1 cellular context compared by ENCODE assay signal in the genomic region with DNA sequence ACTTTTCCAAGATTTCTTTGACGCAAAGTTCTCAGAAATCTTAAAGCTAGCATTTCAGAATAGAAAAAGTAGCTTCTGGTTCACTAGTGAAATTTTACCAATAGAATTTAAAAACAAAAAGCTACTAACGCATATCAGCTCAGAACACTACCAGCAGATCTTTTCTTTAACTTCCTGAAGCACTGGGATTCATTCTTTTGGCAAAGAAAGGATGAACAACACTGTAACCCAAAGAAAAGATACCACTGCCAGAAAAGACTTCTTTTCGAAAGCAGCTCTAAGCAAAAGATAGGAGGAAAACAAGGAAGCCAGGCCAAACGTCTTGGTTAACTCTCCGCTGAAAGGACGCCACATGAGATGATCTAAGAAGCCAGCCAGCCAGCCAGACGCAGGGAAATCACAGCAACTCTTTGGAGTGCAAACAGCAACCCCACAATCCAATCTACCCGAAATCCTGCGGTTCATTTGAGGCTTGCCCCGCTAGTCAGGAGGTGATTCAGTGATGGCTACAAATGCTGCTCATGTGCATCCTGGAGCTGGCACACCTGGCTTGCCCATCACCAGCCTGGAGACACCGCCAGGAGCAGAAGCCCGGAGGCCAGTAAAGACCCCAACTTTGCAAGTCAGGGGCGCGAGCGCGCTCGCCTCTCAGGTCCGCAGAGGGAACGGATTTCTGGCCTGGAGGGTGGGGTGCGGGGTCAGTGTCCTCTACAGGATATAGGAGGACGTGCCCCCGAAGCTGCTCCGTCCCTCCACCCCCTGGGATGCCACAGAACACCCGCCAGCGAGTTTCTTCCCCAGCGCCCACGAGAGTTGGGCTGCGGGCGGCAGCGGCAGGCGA.
A peak's percentile ranks its signal among the peaks of the same experiment; 100 is the strongest.
TF ChIP-seq lines count a peak whose summit lies in the region.

No MANE protein-coding gene starts in this region.

TF ChIP-seq in HEK293, 187 proteins besides CTCF, POLR2A, EP300 and RAD21 (continued from another document and continues in another):
- TF ChIP-seq, protein P1, sequence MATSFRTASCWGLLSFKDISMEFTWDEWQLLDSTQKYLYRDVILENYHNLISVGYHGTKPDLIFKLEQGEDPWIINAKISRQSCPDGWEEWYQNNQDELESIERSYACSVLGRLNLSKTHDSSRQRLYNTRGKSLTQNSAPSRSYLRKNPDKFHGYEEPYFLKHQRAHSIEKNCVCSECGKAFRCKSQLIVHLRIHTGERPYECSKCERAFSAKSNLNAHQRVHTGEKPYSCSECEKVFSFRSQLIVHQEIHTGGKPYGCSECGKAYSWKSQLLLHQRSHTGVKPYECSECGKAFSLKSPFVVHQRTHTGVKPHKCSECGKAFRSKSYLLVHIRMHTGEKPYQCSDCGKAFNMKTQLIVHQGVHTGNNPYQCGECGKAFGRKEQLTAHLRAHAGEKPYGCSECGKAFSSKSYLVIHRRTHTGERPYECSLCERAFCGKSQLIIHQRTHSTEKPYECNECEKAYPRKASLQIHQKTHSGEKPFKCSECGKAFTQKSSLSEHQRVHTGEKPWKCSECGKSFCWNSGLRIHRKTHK (tag by site-specific recombination; IDR thresholded peaks at IDR 0.05) = no peak
- TF ChIP-seq ZNF585B (tag by site-specific recombination; IDR thresholded peaks at IDR 0.05) = no peak
- no peak for TF ChIP-seq SP2 (tag by site-specific recombination; IDR thresholded peaks at IDR 0.05)
- peak; percentile 29 for TF ChIP-seq ZNF394 (tag by site-specific recombination; IDR thresholded peaks at IDR 0.05; ENCODE audit: borderline replicate concordance)
- no peak for TF ChIP-seq ZNF2 (tag by site-specific recombination; IDR thresholded peaks at IDR 0.05)
- TF ChIP-seq MEIS1 (CRISPR knock-in tag; IDR thresholded peaks at IDR 0.05; ENCODE audit: borderline replicate concordance) = no peak
- no peak for TF ChIP-seq EGR2 (tag by site-specific recombination; IDR thresholded peaks at IDR 0.05; ENCODE audit: low read depth)
- no peak for TF ChIP-seq YY2 (tag by site-specific recombination; IDR thresholded peaks at IDR 0.05)
- TF ChIP-seq ZNF660 (tag by site-specific recombination; IDR thresholded peaks at IDR 0.05) = no peak
- peak; percentile 2; the same call in 1 of the 2 replicates for TF ChIP-seq ZNF677 (tag by site-specific recombination; IDR thresholded peaks at IDR 0.05)
- TF ChIP-seq TRIM28 (IDR thresholded peaks at IDR 0.05; ENCODE audit: borderline replicate concordance, low read length) = peak; percentile 46; the same call in 1 of the 2 replicates
- TF ChIP-seq, protein P2, sequence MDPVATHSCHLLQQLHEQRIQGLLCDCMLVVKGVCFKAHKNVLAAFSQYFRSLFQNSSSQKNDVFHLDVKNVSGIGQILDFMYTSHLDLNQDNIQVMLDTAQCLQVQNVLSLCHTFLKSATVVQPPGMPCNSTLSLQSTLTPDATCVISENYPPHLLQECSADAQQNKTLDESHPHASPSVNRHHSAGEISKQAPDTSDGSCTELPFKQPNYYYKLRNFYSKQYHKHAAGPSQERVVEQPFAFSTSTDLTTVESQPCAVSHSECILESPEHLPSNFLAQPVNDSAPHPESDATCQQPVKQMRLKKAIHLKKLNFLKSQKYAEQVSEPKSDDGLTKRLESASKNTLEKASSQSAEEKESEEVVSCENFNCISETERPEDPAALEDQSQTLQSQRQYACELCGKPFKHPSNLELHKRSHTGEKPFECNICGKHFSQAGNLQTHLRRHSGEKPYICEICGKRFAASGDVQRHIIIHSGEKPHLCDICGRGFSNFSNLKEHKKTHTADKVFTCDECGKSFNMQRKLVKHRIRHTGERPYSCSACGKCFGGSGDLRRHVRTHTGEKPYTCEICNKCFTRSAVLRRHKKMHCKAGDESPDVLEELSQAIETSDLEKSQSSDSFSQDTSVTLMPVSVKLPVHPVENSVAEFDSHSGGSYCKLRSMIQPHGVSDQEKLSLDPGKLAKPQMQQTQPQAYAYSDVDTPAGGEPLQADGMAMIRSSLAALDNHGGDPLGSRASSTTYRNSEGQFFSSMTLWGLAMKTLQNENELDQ (tag by site-specific recombination; IDR thresholded peaks at IDR 0.05; ENCODE audit: low read depth) = no peak
- TF ChIP-seq ZIC2 (tag by site-specific recombination; IDR thresholded peaks at IDR 0.05) = no peak
- TF ChIP-seq, protein P3, sequence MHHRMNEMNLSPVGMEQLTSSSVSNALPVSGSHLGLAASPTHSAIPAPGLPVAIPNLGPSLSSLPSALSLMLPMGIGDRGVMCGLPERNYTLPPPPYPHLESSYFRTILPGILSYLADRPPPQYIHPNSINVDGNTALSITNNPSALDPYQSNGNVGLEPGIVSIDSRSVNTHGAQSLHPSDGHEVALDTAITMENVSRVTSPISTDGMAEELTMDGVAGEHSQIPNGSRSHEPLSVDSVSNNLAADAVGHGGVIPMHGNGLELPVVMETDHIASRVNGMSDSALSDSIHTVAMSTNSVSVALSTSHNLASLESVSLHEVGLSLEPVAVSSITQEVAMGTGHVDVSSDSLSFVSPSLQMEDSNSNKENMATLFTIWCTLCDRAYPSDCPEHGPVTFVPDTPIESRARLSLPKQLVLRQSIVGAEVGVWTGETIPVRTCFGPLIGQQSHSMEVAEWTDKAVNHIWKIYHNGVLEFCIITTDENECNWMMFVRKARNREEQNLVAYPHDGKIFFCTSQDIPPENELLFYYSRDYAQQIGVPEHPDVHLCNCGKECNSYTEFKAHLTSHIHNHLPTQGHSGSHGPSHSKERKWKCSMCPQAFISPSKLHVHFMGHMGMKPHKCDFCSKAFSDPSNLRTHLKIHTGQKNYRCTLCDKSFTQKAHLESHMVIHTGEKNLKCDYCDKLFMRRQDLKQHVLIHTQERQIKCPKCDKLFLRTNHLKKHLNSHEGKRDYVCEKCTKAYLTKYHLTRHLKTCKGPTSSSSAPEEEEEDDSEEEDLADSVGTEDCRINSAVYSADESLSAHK (tag by site-specific recombination; IDR thresholded peaks at IDR 0.05) = no peak
- no peak for TF ChIP-seq ZNF571 (tag by site-specific recombination; IDR thresholded peaks at IDR 0.05)
- TF ChIP-seq ZNF426 (tag by site-specific recombination; IDR thresholded peaks at IDR 0.05) = no peak
- TF ChIP-seq ZBTB17 (tag by site-specific recombination; IDR thresholded peaks at IDR 0.05) = peak; percentile 62
- no peak for TF ChIP-seq ZNF23 (tag by site-specific recombination; IDR thresholded peaks at IDR 0.05; ENCODE audit: borderline replicate concordance)
- TF ChIP-seq SCRT1 (tag by site-specific recombination; IDR thresholded peaks at IDR 0.05; ENCODE audit: borderline replicate concordance) = no peak
- no peak for TF ChIP-seq ZNF670 (tag by site-specific recombination; IDR thresholded peaks at IDR 0.05; ENCODE audit: low read depth)
- no peak for TF ChIP-seq GLI4 (tag by site-specific recombination; IDR thresholded peaks at IDR 0.05)
- TF ChIP-seq, protein P4, sequence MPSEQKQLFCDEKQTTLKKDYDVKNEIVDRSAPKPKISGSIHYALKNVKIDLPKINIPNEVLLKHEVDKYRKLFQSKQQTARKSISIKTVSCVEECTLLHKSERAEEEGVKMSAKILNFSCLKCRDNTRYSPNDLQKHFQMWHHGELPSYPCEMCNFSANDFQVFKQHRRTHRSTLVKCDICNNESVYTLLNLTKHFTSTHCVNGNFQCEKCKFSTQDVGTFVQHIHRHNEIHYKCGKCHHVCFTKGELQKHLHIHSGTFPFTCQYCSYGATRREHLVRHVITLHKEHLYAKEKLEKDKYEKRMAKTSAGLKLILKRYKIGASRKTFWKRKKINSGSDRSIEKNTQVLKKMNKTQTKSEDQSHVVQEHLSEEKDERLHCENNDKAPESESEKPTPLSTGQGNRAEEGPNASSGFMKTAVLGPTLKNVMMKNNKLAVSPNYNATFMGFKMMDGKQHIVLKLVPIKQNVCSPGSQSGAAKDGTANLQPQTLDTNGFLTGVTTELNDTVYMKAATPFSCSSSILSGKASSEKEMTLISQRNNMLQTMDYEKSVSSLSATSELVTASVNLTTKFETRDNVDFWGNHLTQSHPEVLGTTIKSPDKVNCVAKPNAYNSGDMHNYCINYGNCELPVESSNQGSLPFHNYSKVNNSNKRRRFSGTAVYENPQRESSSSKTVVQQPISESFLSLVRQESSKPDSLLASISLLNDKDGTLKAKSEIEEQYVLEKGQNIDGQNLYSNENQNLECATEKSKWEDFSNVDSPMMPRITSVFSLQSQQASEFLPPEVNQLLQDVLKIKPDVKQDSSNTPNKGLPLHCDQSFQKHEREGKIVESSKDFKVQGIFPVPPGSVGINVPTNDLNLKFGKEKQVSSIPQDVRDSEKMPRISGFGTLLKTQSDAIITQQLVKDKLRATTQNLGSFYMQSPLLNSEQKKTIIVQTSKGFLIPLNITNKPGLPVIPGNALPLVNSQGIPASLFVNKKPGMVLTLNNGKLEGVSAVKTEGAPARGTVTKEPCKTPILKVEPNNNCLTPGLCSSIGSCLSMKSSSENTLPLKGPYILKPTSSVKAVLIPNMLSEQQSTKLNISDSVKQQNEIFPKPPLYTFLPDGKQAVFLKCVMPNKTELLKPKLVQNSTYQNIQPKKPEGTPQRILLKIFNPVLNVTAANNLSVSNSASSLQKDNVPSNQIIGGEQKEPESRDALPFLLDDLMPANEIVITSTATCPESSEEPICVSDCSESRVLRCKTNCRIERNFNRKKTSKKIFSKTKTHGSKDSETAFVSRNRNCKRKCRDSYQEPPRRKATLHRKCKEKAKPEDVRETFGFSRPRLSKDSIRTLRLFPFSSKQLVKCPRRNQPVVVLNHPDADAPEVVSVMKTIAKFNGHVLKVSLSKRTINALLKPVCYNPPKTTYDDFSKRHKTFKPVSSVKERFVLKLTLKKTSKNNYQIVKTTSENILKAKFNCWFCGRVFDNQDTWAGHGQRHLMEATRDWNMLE (tag by site-specific recombination; conservative IDR thresholded peaks at IDR 0.05; ENCODE audit: low read depth) = no peak
- TF ChIP-seq, protein P5, sequence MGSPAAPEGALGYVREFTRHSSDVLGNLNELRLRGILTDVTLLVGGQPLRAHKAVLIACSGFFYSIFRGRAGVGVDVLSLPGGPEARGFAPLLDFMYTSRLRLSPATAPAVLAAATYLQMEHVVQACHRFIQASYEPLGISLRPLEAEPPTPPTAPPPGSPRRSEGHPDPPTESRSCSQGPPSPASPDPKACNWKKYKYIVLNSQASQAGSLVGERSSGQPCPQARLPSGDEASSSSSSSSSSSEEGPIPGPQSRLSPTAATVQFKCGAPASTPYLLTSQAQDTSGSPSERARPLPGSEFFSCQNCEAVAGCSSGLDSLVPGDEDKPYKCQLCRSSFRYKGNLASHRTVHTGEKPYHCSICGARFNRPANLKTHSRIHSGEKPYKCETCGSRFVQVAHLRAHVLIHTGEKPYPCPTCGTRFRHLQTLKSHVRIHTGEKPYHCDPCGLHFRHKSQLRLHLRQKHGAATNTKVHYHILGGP (tag by site-specific recombination; IDR thresholded peaks at IDR 0.05) = no peak
- TF ChIP-seq SP7 (tag by site-specific recombination; IDR thresholded peaks at IDR 0.05) = peak; percentile 56
- no peak for TF ChIP-seq ZNF785 (tag by site-specific recombination; IDR thresholded peaks at IDR 0.05)
- no peak for TF ChIP-seq ZNF423 (tag by site-specific recombination; IDR thresholded peaks at IDR 0.05)
- no peak for TF ChIP-seq BCL11A (tag by site-specific recombination; IDR thresholded peaks at IDR 0.05; ENCODE audit: low read depth)
- TF ChIP-seq ZNF404 (tag by site-specific recombination; IDR thresholded peaks at IDR 0.05) = no peak
- TF ChIP-seq, protein P6, sequence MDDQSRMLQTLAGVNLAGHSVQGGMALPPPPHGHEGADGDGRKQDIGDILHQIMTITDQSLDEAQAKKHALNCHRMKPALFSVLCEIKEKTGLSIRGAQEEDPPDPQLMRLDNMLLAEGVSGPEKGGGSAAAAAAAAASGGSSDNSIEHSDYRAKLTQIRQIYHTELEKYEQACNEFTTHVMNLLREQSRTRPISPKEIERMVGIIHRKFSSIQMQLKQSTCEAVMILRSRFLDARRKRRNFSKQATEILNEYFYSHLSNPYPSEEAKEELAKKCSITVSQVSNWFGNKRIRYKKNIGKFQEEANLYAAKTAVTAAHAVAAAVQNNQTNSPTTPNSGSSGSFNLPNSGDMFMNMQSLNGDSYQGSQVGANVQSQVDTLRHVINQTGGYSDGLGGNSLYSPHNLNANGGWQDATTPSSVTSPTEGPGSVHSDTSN (CRISPR knock-in tag; IDR thresholded peaks at IDR 0.05) = no peak
- TF ChIP-seq KLF10 (tag by site-specific recombination; IDR thresholded peaks at IDR 0.05) = no peak; the same call in 1 of the 2 replicates
- TF ChIP-seq ZNF169 (tag by site-specific recombination; IDR thresholded peaks at IDR 0.05) = no peak
- no peak for TF ChIP-seq ZNF521 (tag by site-specific recombination; IDR thresholded peaks at IDR 0.05)
- peak; percentile 39; the same call in 1 of the 2 replicates for TF ChIP-seq ZFP37 (tag by site-specific recombination; IDR thresholded peaks at IDR 0.05)
- 0 out of 2 replicates have a peak, but pooled peaks have one; percentile 16 for TF ChIP-seq ZNF549 (tag by site-specific recombination; IDR thresholded peaks at IDR 0.05)
- no peak for TF ChIP-seq ZNF324 (tag by site-specific recombination; IDR thresholded peaks at IDR 0.05)
- peak; percentile 46; the same call in 1 of the 2 replicates for TF ChIP-seq ZNF629 (tag by site-specific recombination; IDR thresholded peaks at IDR 0.05)
- TF ChIP-seq ZNF76 (tag by site-specific recombination; IDR thresholded peaks at IDR 0.05; ENCODE audit: borderline replicate concordance, low read depth) = peak; percentile 93
- no peak for TF ChIP-seq ZNF202 (tag by site-specific recombination; IDR thresholded peaks at IDR 0.05; ENCODE audit: borderline replicate concordance)
- TF ChIP-seq, protein P7, sequence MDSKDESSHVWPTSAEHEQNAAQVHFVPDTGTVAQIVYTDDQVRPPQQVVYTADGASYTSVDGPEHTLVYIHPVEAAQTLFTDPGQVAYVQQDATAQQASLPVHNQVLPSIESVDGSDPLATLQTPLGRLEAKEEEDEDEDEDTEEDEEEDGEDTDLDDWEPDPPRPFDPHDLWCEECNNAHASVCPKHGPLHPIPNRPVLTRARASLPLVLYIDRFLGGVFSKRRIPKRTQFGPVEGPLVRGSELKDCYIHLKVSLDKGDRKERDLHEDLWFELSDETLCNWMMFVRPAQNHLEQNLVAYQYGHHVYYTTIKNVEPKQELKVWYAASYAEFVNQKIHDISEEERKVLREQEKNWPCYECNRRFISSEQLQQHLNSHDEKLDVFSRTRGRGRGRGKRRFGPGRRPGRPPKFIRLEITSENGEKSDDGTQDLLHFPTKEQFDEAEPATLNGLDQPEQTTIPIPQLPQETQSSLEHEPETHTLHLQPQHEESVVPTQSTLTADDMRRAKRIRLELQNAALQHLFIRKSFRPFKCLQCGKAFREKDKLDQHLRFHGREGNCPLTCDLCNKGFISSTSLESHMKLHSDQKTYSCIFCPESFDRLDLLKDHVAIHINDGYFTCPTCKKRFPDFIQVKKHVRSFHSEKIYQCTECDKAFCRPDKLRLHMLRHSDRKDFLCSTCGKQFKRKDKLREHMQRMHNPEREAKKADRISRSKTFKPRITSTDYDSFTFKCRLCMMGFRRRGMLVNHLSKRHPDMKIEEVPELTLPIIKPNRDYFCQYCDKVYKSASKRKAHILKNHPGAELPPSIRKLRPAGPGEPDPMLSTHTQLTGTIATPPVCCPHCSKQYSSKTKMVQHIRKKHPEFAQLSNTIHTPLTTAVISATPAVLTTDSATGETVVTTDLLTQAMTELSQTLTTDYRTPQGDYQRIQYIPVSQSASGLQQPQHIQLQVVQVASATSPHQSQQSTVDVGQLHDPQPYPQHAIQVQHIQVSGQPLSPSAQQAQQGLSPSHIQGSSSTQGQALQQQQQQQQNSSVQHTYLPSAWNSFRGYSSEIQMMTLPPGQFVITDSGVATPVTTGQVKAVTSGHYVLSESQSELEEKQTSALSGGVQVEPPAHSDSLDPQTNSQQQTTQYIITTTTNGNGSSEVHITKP (tag by site-specific recombination; IDR thresholded peaks at IDR 0.05) = peak; percentile 49; the same call in 1 of the 2 replicates
- TF ChIP-seq ZNF558 (tag by site-specific recombination; IDR thresholded peaks at IDR 0.05) = no peak
- TF ChIP-seq GLIS2 (tag by site-specific recombination; IDR thresholded peaks at IDR 0.05) = peak; percentile 46
- TF ChIP-seq IKZF3 (tag by site-specific recombination; IDR thresholded peaks at IDR 0.05) = no peak
